ENCODE assay signal across 19 cellular contexts in the genomic region with DNA sequence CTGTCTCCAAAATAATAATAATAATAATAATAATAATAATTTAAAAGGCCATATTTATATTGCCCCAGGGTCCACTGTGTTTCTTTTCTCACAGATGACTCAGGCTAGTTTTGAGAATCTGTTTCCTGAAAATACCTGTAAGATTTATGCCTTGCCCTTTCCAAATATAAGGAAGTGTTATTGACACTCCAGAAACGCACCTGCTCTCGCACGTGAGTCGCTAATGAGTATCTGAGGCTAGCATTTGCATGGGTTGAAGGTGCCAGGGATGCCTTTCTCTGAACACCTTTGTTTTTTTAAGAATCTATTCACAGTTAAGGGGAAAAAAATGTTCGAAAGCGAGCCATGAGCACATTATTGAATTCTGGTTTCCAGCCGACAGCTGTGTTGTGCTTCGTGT. TPM values are rescaled to one million over a fixed set of nuclear protein-coding genes. Genes with fewer than 3 reads are reported as not detected.
A peak's percentile ranks its signal among the peaks of the same experiment; 100 is the strongest.
DNase-seq lines count a peak whose midpoint lies in the region; ATAC-seq and TF ChIP-seq lines count a peak whose summit lies in the region.
"Had no signal": no experiment of that assay in that cellular context is flagged by ENCODE, and none has a peak within 500 bp of the region (broad histone marks: within the 10 kb centered on the region; RNA-seq: fewer than 3 reads in every experiment).

No MANE protein-coding gene starts in this region.

- TF ChIP-seq POLR2A in esophagus squamous epithelium (IDR thresholded peaks at IDR 0.05): no peak
- no peak for TF ChIP-seq POLR2A in right lobe of liver (IDR thresholded peaks at IDR 0.05)

- H3K27ac ChIP-seq in foreskin keratinocyte (no peak overlapping the region), esophagus squamous epithelium (no peak overlapping the region), right lobe of liver (no peak overlapping the region), right atrium auricular region (no peak overlapping the region)
- H3K27ac ChIP-seq: RWPE1 had no signal

- DNase-seq in NCI-H1105 treated with DMSO at 0.1 percent for 48 hours (lab: John Stamatoyannopoulos, UW) (peak; percentile 77), NCI-H2029 treated with DMSO at 0.1 percent for 48 hours (lab: John Stamatoyannopoulos, UW) (peak; percentile 82), NCI-H526 (lab: John Stamatoyannopoulos, UW) (peak; percentile 80 to 87), foreskin keratinocyte (no peak), esophagus squamous epithelium (lab: John Stamatoyannopoulos, UW) (no peak), GM10248 (ENCODE audit: extremely low spot score) (no peak), right lobe of liver (no peak), right atrium auricular region (ENCODE audit: low spot score) (no peak)
- DNase-seq: activated CD4-positive, alpha-beta T cell treated with anti-CD3 and anti-CD28 coated beads, Interleukin-2, amount 50 U/mL, for 4 hours; activated effector memory CD4-positive, alpha-beta T cell treated with Interleukin-2 at 50 U/mL for 16 hours; effector CD8-positive, alpha-beta T cell; hippocampal formation; KBM-7; MM.1S; NCI-H446; SK-N-SH; stimulated activated CD4-positive, alpha-beta T cell treated with anti-CD3 and anti-CD28 coated beads, Interleukin-1b, Interleukin-23, amount 100 ng/mL, for 48 hours had no signal

- no peak for TF ChIP-seq CTCF in foreskin keratinocyte (conservative IDR thresholded peaks at IDR 0.05)
- TF ChIP-seq CTCF in esophagus squamous epithelium (IDR thresholded peaks at IDR 0.05): no peak
- TF ChIP-seq CTCF in GM10248 (IDR thresholded peaks at IDR 0.05; ENCODE audit: control extremely low read depth, extremely low read depth, low read depth, missing control alignments): no peak
- TF ChIP-seq CTCF in right lobe of liver (IDR thresholded peaks at IDR 0.05): no peak
- no peak for TF ChIP-seq CTCF in right atrium auricular region (IDR thresholded peaks at IDR 0.05)

- H3K4me1 ChIP-seq in foreskin keratinocyte (no peaks in the 10 kb centered on the region), esophagus squamous epithelium (peaks cover 0 to 18% (median 0%) of the 10 kb centered on the region in 3 donors), right lobe of liver (no peaks in the 10 kb centered on the region), right atrium auricular region (peaks cover 0 to 23% of the 10 kb centered on the region in 2 donors)

- intact Hi-C loops in esophagus squamous epithelium (cut with DNase I): no loop called here
- intact Hi-C loops in right lobe of liver (cut with DNase I): no loop called here

- POLR2A ChIA-PET in GM10248 (lab: Yijun Ruan, JAX): no interaction called here

- CTCF ChIA-PET in GM10248 (lab: Yijun Ruan, JAX): interaction anchor here (0.9 kb wide), 1 partner anchor 37 kb away, joined by 3 read pairs; no protein-coding TSS in a partner anchor

- H3K9me3 ChIP-seq in esophagus squamous epithelium (no peaks in the 10 kb centered on the region), right lobe of liver (no peaks in the 10 kb centered on the region), right atrium auricular region (no peaks in the 10 kb centered on the region)
- H3K9me3 ChIP-seq: SK-N-SH had no signal

- peak; percentile 29 for ATAC-seq in foreskin keratinocyte
- no peak for ATAC-seq in right lobe of liver
- ATAC-seq: stimulated activated memory B cell treated with anti-CD40 and anti-IgM and Interleukin-4, amounts not matched to agents 10 μg/mL and 1 μg/mL and 100 μg/mL, for 72 hours had no signal

- H3K27me3 ChIP-seq in foreskin keratinocyte (no peaks in the 10 kb centered on the region), esophagus squamous epithelium (no peaks in the 10 kb centered on the region), right lobe of liver (no peaks in the 10 kb centered on the region), right atrium auricular region (no peaks in the 10 kb centered on the region)

- H3K4me3 ChIP-seq in esophagus squamous epithelium: no peak overlapping the region
- no peak overlapping the region for H3K4me3 ChIP-seq in right lobe of liver
- H3K4me3 ChIP-seq in right atrium auricular region: no peak overlapping the region

- peaks cover 0 to 18% (median 0%) of the 10 kb centered on the region in 3 donors for H3K36me3 ChIP-seq in esophagus squamous epithelium
- no peaks in the 10 kb centered on the region for H3K36me3 ChIP-seq in right lobe of liver
- peaks cover 5% of the 10 kb centered on the region for H3K36me3 ChIP-seq in right atrium auricular region

- 65 to 79% methylated on average over 8 of the region's 8 CpGs for WGBS in esophagus squamous epithelium, 2 donors
- 90% methylated on average over 8 of the region's 8 CpGs for whole genome bisulfite sequencing in right lobe of liver (ENCODE audit: insufficient coverage, low coverage, low lambda C conversion rate, missing lambda C conversion rate)

RNA-seq across cellular contexts. Expression of a gene that starts 45.1 kb away (rescaled TPM):
- total RNA-seq in foreskin keratinocyte: 58.0 and 69.2 TPM in 2 replicates
- polyA plus RNA-seq in foreskin keratinocyte: 61.1 and 69.4 TPM in 2 replicates
- 10 to 100 TPM; 22.6 to 40.6 (median 35.1) TPM for total RNA-seq in esophagus squamous epithelium
- total RNA-seq in right lobe of liver: 10 to 100 TPM; 15.8 to 22.1 (median 19.5) TPM
- 10 to 100 TPM; 18.6 to 18.9 TPM for total RNA-seq in right atrium auricular region

Comparison
In these comparisons a context has a peak if more than half of its experiments do, and no peak if none do; other contexts are left out.
1. DNase-seq: peak in NCI-H1105 treated with DMSO at 0.1 percent for 48 hours (single experiment), NCI-H2029 treated with DMSO at 0.1 percent for 48 hours (single experiment) and NCI-H526 (2 of 2); none in foreskin keratinocyte (0 of 2), esophagus squamous epithelium (single experiment), GM10248 (single experiment), right lobe of liver (0 of 3) and right atrium auricular region (single experiment).